ENCODE assay signal across 8 cellular contexts in the genomic region with DNA sequence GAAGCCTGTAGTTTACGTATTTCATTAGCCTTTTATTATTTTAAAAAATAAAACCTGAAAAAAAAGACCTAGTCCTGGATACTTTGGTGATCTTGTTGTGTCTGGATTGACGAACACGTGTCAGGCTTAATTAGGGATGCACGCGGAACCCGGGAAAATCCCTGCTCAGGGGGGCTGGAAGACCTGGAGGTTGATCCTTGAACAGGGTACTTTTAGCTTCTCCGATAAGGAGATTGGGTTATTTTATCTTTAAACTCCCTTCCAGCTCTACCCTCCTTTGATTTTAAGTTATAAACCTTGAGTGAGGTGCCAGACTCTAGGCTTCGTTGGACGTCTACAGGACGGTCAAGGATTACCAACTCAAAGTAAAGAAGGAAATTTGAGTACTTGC. TPM values are rescaled to one million over a fixed set of nuclear protein-coding genes. Genes with fewer than 3 reads are reported as not detected.
DNase-seq lines count a peak whose midpoint lies in the region; ATAC-seq and TF ChIP-seq lines count a peak whose summit lies in the region.

No MANE protein-coding gene starts in this region.

- H3K27ac ChIP-seq in iPS DF 6.9 (ENCODE audit: low read length), result no peak overlapping the region

- TF ChIP-seq CTCF in WI38 (IDR thresholded peaks at IDR 0.05; ENCODE audit: low read depth, low read length), result no peak

- H3K4me3 Mint-ChIP-seq in stimulated activated memory B cell treated with anti-CD40 and anti-IgM and Interleukin-4, amounts not matched to agents 10 μg/mL and 1 μg/mL and 100 μg/mL, for 72 hours, result peak overlapping the region; percentile 86

- no peaks in the 10 kb centered on the region for H3K27me3 ChIP-seq in iPS DF 6.9 (ENCODE audit: control insufficient read depth, insufficient read depth, low read length)

- no peaks in the 10 kb centered on the region for H3K27me3 Mint-ChIP-seq in stimulated activated memory B cell treated with anti-CD40 and anti-IgM and Interleukin-4, amounts not matched to agents 10 μg/mL and 1 μg/mL and 100 μg/mL, for 72 hours

- peaks cover 2% of the 10 kb centered on the region; the same call in 1 of the 2 replicates for H3K4me1 ChIP-seq in iPS DF 6.9 (ENCODE audit: control insufficient read depth, insufficient read depth, low read length)

- no CpG with 5 or more reads among the region's 10 CpGs for WGBS in iPS DF 6.9 (ENCODE audit: insufficient coverage, insufficient read length)

- H3K36me3 Mint-ChIP-seq in stimulated activated memory B cell treated with anti-CD40 and anti-IgM and Interleukin-4, amounts not matched to agents 10 μg/mL and 1 μg/mL and 100 μg/mL, for 72 hours, result peaks cover 26% of the 10 kb centered on the region

- DNase-seq in iPS DF 6.9 (ENCODE audit: low read depth, low spot score) (no peak), cerebellum (ENCODE audit: low spot score) (no peak), HPDE6-E6E7 (ENCODE audit: extremely low spot score) (no peak)

- no peaks in the 10 kb centered on the region for H3K9me3 ChIP-seq in iPS DF 6.9 (ENCODE audit: control insufficient read depth, insufficient read depth, low read length)

- H3K4me3 ChIP-seq in WI38 (ENCODE audit: low read depth, low read length), result peak overlapping the region; percentile 79
- H3K4me3 ChIP-seq in iPS DF 6.9 (ENCODE audit: low read length), result peak overlapping the region; percentile 44; the same call in 1 of the 2 replicates

- H3K36me3 ChIP-seq in iPS DF 6.9 (ENCODE audit: control insufficient read depth, insufficient read depth, low read length), result peaks cover 1% of the 10 kb centered on the region; the same call in 1 of the 2 replicates

- peaks cover 3% of the 10 kb centered on the region for H3K9me3 Mint-ChIP-seq in stimulated activated memory B cell treated with anti-CD40 and anti-IgM and Interleukin-4, amounts not matched to agents 10 μg/mL and 1 μg/mL and 100 μg/mL, for 72 hours

- ATAC-seq in GM18498 (IDR thresholded peaks at IDR 0.05; ENCODE audit: unreplicated experiment) (peak; percentile 12), HG02610 (IDR thresholded peaks at IDR 0.05; ENCODE audit: unreplicated experiment) (peak; percentile 10), HG03469 (IDR thresholded peaks at IDR 0.05; ENCODE audit: unreplicated experiment) (no peak)
- ATAC-seq in stimulated activated memory B cell treated with anti-CD40 and anti-IgM and Interleukin-4, amounts not matched to agents 10 μg/mL and 1 μg/mL and 100 μg/mL, for 72 hours, result peak; percentile 38

- peak overlapping the region; percentile 65 for H3K27ac Mint-ChIP-seq in stimulated activated memory B cell treated with anti-CD40 and anti-IgM and Interleukin-4, amounts not matched to agents 10 μg/mL and 1 μg/mL and 100 μg/mL, for 72 hours

- H3K4me1 Mint-ChIP-seq in stimulated activated memory B cell treated with anti-CD40 and anti-IgM and Interleukin-4, amounts not matched to agents 10 μg/mL and 1 μg/mL and 100 μg/mL, for 72 hours, result peaks cover 19% of the 10 kb centered on the region

RNA-seq across cellular contexts. Expression of gene ZNF691, which starts 0.6 kb away (rescaled TPM):
- 9.5 TPM for total RNA-seq in cerebellum

RNA-seq across cellular contexts. Expression of gene SVBP, which starts 28.7 kb away (rescaled TPM):
- 32.8 TPM for total RNA-seq in cerebellum

RNA-seq across cellular contexts. Expression of gene ERMAP, which starts 28.9 kb away (rescaled TPM):
- total RNA-seq in cerebellum, result 3.0 TPM
